1 cellular context compared by ENCODE assay signal in the genomic region with DNA sequence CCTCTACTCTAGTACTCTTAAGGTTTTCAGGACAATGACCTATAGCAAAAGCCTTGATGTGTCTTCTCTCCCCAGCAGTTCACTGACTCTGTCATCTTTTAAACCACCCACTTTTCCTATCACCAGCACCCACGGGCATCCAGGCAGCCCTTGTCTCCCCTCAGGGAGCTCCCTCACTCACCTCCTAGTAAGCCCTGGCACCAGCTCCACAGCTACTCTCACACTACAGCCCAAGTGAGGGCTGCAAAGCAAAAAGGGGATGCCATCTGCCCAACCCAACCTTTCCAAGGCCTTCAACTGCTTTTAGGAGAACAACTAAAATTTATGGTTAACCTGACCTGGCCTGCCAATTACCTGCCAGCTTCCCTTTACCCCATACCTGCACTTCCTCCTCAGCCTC.
TF ChIP-seq lines count a peak whose summit lies in the region.

No MANE protein-coding gene starts in this region.

TF ChIP-seq in HepG2, 621 proteins besides CTCF, POLR2A, EP300 and RAD21:
- peak; percentile 92 for TF ChIP-seq RBM22 (optimal IDR thresholded peaks at IDR 0.05; ENCODE audit: low read length)
- TF ChIP-seq, protein P1, sequence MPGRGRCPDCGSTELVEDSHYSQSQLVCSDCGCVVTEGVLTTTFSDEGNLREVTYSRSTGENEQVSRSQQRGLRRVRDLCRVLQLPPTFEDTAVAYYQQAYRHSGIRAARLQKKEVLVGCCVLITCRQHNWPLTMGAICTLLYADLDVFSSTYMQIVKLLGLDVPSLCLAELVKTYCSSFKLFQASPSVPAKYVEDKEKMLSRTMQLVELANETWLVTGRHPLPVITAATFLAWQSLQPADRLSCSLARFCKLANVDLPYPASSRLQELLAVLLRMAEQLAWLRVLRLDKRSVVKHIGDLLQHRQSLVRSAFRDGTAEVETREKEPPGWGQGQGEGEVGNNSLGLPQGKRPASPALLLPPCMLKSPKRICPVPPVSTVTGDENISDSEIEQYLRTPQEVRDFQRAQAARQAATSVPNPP (CRISPR knock-in tag; IDR thresholded peaks at IDR 0.05), result no peak
- TF ChIP-seq, protein P2, sequence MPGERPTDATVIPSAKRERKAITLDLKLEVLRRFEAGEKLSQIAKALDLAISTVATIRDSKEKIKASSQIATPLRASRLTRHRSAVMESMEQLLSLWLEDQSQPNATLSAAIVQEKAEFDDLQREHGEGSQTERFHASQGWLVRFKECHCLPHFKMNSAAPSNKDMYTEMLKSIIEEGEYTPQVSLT (CRISPR knock-in tag; IDR thresholded peaks at IDR 0.05; ENCODE audit: borderline replicate concordance, low read depth), result no peak
- TF ChIP-seq ZNF724P (CRISPR knock-in tag; IDR thresholded peaks at IDR 0.05; ENCODE audit: borderline replicate concordance), result no peak
TF ChIP-seq in HepG2: peak in this region for 1.
